1 cellular context compared by ENCODE assay signal in the genomic region with DNA sequence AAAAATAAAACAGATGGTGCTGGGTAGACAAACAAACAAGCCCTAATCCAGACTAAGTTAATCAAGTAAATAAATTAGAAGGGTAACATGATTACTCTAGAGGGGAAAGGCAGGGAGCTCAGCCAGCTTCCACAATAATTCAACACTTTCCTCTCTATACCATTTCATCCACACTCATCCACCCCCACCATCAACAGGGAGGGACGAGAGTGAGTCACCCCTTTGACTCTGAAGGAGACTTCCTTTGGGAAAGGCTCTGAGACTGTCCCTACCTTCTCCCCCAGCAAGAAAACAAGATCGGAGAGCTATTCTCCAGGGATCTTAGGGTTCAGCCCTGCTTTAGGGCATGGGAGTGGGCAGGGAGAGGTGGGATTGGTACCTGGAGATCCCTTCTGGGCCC.
TF ChIP-seq lines count a peak whose summit lies in the region.

No MANE protein-coding gene starts in this region.

TF ChIP-seq in endothelial cell of umbilical vein, 7 proteins besides CTCF, POLR2A, EP300 and RAD21:
- TF ChIP-seq EZH2 (IDR thresholded peaks at IDR 0.05; ENCODE audit: borderline replicate concordance, low read depth, low read length, severe bottlenecking), result no peak
- peak; percentile 46 for TF ChIP-seq JUN (IDR thresholded peaks at IDR 0.05; ENCODE audit: borderline replicate concordance, insufficient read depth, insufficient read length, low read depth)
- no peak for TF ChIP-seq POLR2AphosphoS5 (IDR thresholded peaks at IDR 0.05; ENCODE audit: insufficient read depth, low read depth, low read length)
- no peak for TF ChIP-seq GATA2 (IDR thresholded peaks at IDR 0.05; ENCODE audit: insufficient read depth, insufficient read length, low read depth, low read length)
- peak; percentile 87 for TF ChIP-seq FOS (IDR thresholded peaks at IDR 0.05; ENCODE audit: borderline replicate concordance, insufficient read depth, low read length)
